In the genomic region with DNA sequence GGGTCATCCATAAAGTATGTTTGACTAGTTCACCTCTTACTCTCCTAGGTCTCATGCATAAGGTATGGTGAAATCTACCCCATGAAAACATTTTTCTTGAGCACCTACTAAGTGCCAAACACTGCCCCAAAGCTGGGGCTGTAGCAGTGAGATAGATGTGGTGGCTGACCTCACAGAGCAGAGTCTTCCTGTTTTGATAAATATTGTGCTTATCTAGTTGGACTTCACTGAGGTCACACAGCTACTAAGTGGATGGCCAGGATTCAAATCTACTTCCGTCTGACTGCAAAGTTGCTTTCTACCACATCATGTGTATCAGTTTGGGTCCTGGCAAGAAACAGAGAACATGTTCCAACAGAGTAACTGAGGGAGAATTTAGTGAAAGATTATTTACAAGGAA, we compare ENCODE assay signal across 23 cellular contexts.
"Had no signal": no experiment of that assay in that cellular context is flagged by ENCODE, and none has a peak within 500 bp of the region (broad histone marks: within the 10 kb centered on the region; RNA-seq: fewer than 3 reads in every experiment).

No MANE protein-coding gene starts in this region.

- ATAC-seq: activated naive CD4-positive, alpha-beta T cell treated with anti-CD3 and anti-CD28 coated beads, Interleukin-2, amount 50 U/mL, for 72 hours; activated T-cell treated with anti-CD3 and anti-CD28 coated beads, Interleukin-2, amount 50 U/mL, for 4 hours; T-helper 17 cell; WTC11 had no signal

- H3K4me3 ChIP-seq: PC-9 had no signal

- H3K4me2 ChIP-seq: PC-9 had no signal

- H3K9me3 Mint-ChIP-seq: activated CD4-positive, alpha-beta memory T cell treated with anti-CD3 and anti-CD28 coated beads for 36 hours; activated T-cell treated with anti-CD3 and anti-CD28 coated beads, Interleukin-2, amount 50 U/mL, for 4 hours; WTC11 had no signal

- H3K36me3 Mint-ChIP-seq: activated CD4-positive, alpha-beta memory T cell treated with anti-CD3 and anti-CD28 coated beads for 36 hours; WTC11 had no signal

- DNase-seq: activated CD4-positive, alpha-beta memory T cell treated with anti-CD3 and anti-CD28 coated beads for 36 hours; activated CD4-positive, alpha-beta T cell treated with anti-CD3 and anti-CD28 coated beads for 1 hour; activated CD4-positive, alpha-beta T cell treated with anti-CD3 and anti-CD28 coated beads, Interleukin-2, amount 10 ng/mL, durations not matched to agents 7 days and 5 days; activated CD8-positive, alpha-beta memory T cell treated with anti-CD3 and anti-CD28 coated beads for 24 hours; activated effector memory CD4-positive, alpha-beta T cell treated with anti-CD3 and anti-CD28 coated beads, Interleukin-2, amount 50 U/mL, for 16 hours; activated naive CD4-positive, alpha-beta T cell treated with Interleukin-2 at 50 U/mL for 16 hours; activated T-cell treated with anti-CD3 and anti-CD28 coated beads, Interleukin-2, amount 50 U/mL, for 4 hours; anterior cingulate cortex; caudate nucleus; Karpas-422; MM.1S; NCI-H1105; NCI-H1436; NCI-H1694 treated with DMSO at 0.1 percent for 48 hours; NCI-H2029 treated with DMSO at 0.1 percent for 48 hours; NCI-H524; PC-9; SIG-M5; T-helper 17 cell; T-helper 9 cell had no signal

- H3K4me3 Mint-ChIP-seq: activated CD4-positive, alpha-beta memory T cell treated with anti-CD3 and anti-CD28 coated beads for 36 hours; activated CD4-positive, alpha-beta T cell treated with anti-CD3 and anti-CD28 coated beads, Interleukin-2, amount 10 ng/mL, durations not matched to agents 7 days and 5 days; activated T-cell treated with anti-CD3 and anti-CD28 coated beads, Interleukin-2, amount 50 U/mL, for 4 hours; T-helper 17 cell; WTC11 had no signal

- H3K27ac Mint-ChIP-seq: activated CD4-positive, alpha-beta memory T cell treated with anti-CD3 and anti-CD28 coated beads for 36 hours; activated CD4-positive, alpha-beta T cell treated with anti-CD3 and anti-CD28 coated beads, Interleukin-2, amount 10 ng/mL, durations not matched to agents 7 days and 5 days; activated naive CD4-positive, alpha-beta T cell treated with anti-CD3 and anti-CD28 coated beads, Interleukin-2, amount 50 U/mL, for 72 hours; T-helper 17 cell; WTC11 had no signal

- FAIRE-seq: TTC549 had no signal

- H3K27me3 Mint-ChIP-seq: activated CD4-positive, alpha-beta memory T cell treated with anti-CD3 and anti-CD28 coated beads for 36 hours had no signal

- H3K27ac ChIP-seq: PC-9 had no signal

- H2AFZ ChIP-seq: PC-9 had no signal
